25 cellular contexts compared by ENCODE assay signal in the genomic region with DNA sequence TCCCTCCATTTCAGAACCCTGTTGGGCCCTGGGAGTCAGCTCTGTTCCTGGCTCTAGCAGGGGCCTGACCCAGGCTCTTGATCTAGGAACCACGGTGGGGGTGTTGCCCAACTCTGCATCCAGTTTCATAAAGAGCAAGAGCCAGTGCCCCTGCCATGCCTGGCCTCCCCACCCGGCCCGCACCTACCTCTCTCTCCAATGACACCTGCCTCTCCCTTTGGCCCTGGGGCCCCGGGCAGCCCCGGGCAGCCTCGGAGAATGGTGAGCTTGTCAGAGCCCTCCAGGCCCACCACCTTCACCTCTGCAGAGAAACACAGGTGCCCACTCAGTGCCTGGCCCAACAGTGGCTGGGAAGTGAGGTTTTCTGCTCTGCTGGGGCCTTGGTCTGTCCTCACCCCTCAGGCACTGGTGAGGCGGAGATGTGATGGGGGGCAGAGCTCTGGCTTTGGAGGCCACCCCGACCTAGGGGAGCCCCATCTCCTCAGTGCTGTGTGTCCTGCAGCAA. TPM values are rescaled to one million over a fixed set of nuclear protein-coding genes. Genes with fewer than 3 reads are reported as not detected.
"Had no signal": no experiment of that assay in that cellular context is flagged by ENCODE, and none has a peak within 500 bp of the region (broad histone marks: within the 10 kb centered on the region; RNA-seq: fewer than 3 reads in every experiment).

No MANE protein-coding gene starts in this region.

- H3K27me3 ChIP-seq: neural progenitor cell, ovary, right lobe of liver, upper lobe of left lung had no signal

- H3K4me1 ChIP-seq: gastroesophageal sphincter, neural progenitor cell, right lobe of liver, stomach, upper lobe of left lung had no signal

- H3K9ac ChIP-seq: neural progenitor cell had no signal

- DNase-seq: activated CD4-positive, alpha-beta T cell treated with anti-CD3 and anti-CD28 coated beads for 36 hours; activated CD4-positive, alpha-beta T cell treated with anti-CD3 and anti-CD28 coated beads, Interleukin-2, amount 50 U/mL, for 48 hours; activated naive CD4-positive, alpha-beta T cell treated with Interleukin-2 at 50 U/mL for 16 hours; activated naive CD8-positive, alpha-beta T cell treated with anti-CD3 and anti-CD28 coated beads, Interleukin-2, amount 10 ng/mL, durations not matched to agents 7 days and 5 days; amygdala; caudate nucleus; effector CD4-positive, alpha-beta T cell; immature natural killer cell; left cardiac atrium; mammary epithelial cell; small intestine; stimulated activated CD4-positive, alpha-beta T cell treated with anti-CD3 and anti-CD28 coated beads, Interleukin-4, amount 100 ng/mL, for 1 hour; upper lobe of left lung had no signal

- H3K4me2 ChIP-seq: neural progenitor cell had no signal

- ATAC-seq: activated CD4-positive, alpha-beta T cell treated with anti-CD3 and anti-CD28 coated beads for 36 hours; gastroesophageal sphincter; heart left ventricle; left cardiac atrium; naive thymus-derived CD4-positive, alpha-beta T cell; right lobe of liver; stimulated activated effector memory CD8-positive, alpha-beta T cell treated with anti-CD3 and anti-CD28 coated beads, Interleukin-12 subunit alpha, Interleukin-12 subunit beta, amount 100 ng/mL, for 72 hours; WTC11 had no signal

- H3K27ac ChIP-seq: gastroesophageal sphincter, neural progenitor cell, ovary, right lobe of liver, stomach had no signal

- H3K4me3 ChIP-seq: gastroesophageal sphincter, neural progenitor cell, ovary, right lobe of liver had no signal

- H3K9me3 ChIP-seq: ovary had no signal

- H3K36me3 ChIP-seq: gastroesophageal sphincter, heart left ventricle, neural progenitor cell, ovary, right lobe of liver, stomach, upper lobe of left lung had no signal

RNA-seq across cellular contexts. Expression of a gene that starts 1.5 kb away (rescaled TPM):
- total RNA-seq: activated CD4-positive, alpha-beta T cell treated with anti-CD3 and anti-CD28 coated beads for 36 hours; activated T-helper 1 cell treated with anti-CD3 and anti-CD28 coated beads, Interleukin-12 subunit alpha, Interleukin-12 subunit beta, Interleukin-2, Interleukin-4 antibody, amounts not matched to agents 30 ng/mL and 10 ng/mL and 1 ng/mL, durations not matched to agents 14 hours and 24 hours and 36 hours; mammary epithelial cell; pulmonary artery endothelial cell; WTC11 had no signal
- polyA plus RNA-seq: mammary epithelial cell had no signal

RNA-seq across cellular contexts. Expression of a gene that starts 35.6 kb away (rescaled TPM):
- total RNA-seq: activated CD4-positive, alpha-beta T cell treated with anti-CD3 and anti-CD28 coated beads for 36 hours; activated naive CD8-positive, alpha-beta T cell treated with anti-CD3 and anti-CD28 coated beads, Interleukin-2, amount 10 ng/mL, durations not matched to agents 7 days and 5 days; activated T-helper 1 cell treated with anti-CD3 and anti-CD28 coated beads, Interleukin-12 subunit alpha, Interleukin-12 subunit beta, Interleukin-2, Interleukin-4 antibody, amounts not matched to agents 30 ng/mL and 10 ng/mL and 1 ng/mL, durations not matched to agents 14 hours and 24 hours and 36 hours; gastroesophageal sphincter; mammary epithelial cell; naive thymus-derived CD4-positive, alpha-beta T cell; pulmonary artery endothelial cell; stomach; temporal lobe; upper lobe of left lung; WTC11 had no signal
- polyA plus RNA-seq: immature natural killer cell; mammary epithelial cell; naive thymus-derived CD4-positive, alpha-beta T cell; small intestine had no signal
